ENCODE assay signal across 23 cellular contexts in the genomic region with DNA sequence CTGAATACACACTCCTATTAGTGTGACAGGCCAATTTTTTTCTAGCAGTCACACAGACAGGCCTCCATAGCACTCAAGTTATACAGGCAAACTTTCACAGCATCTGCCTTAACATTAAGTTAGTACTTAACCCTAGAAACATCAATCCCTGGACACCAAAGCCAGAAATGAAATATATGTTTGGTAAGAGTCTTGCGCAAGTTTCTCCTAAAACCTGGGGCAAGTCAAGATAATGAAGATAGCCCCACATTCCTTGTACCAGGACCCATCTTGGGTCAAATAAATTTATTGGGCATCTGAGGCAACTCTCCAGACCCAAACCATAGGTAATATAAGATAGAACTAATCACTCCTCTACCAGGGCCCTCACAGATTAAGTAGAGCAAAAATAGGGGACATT.
DNase-seq lines count a peak whose midpoint lies in the region; ATAC-seq, FAIRE-seq and TF ChIP-seq lines count a peak whose summit lies in the region.
"Had no signal": no experiment of that assay in that cellular context is flagged by ENCODE, and none has a peak within 500 bp of the region (broad histone marks: within the 10 kb centered on the region; RNA-seq: fewer than 3 reads in every experiment).

No MANE protein-coding gene starts in this region.

- H3K36me3 ChIP-seq in HepG2 (replicated peaks in 1 of 2; ENCODE audit: control insufficient read depth in 1 of 2, insufficient read depth in 2 of 2, low read length in 2 of 2) (no peaks in the 10 kb centered on the region), right lobe of liver (no peaks in the 10 kb centered on the region)
- H3K36me3 ChIP-seq: BLaER1 had no signal

- H3K4me2 ChIP-seq in HepG2 (ENCODE audit: low read depth, low read length) = no peak overlapping the region

- H2AFZ ChIP-seq in HepG2 (ENCODE audit: low read length) = no peak overlapping the region

- H3K27ac ChIP-seq in HepG2 (ENCODE audit: extremely low read length, insufficient read depth, low read length) (no peak overlapping the region), right lobe of liver (no peak overlapping the region)
- H3K27ac ChIP-seq: 22Rv1, BLaER1, C4-2B had no signal

- in situ Hi-C loops in HepG2 (cut with HindIII; ENCODE audit: extremely low pct_ligation_motif_present, low pct_unique_long_range_greater_than_20kb) = loop anchor here (5.0 kb wide), 1 partner anchor 81 kb away; no protein-coding TSS in a partner anchor

- no peak for FAIRE-seq in HepG2 (lab: Jason Lieb, UNC)
- FAIRE-seq: A204.1, D721Med, GM12891, GM18507 had no signal

- no peaks in the 10 kb centered on the region for H3K4me1 ChIP-seq in HepG2 (ENCODE audit: insufficient read depth, low read length)
- H3K4me1 ChIP-seq in right lobe of liver = peaks cover 0 to 3% (median under 1%) of the 10 kb centered on the region in 4 donors

- H3K27me3 Mint-ChIP-seq in nephron progenitor cell (ENCODE audit: low read depth, poor library complexity) = no peaks in the 10 kb centered on the region
- no peaks in the 10 kb centered on the region for H3K27me3 Mint-ChIP-seq in activated T-cell treated with anti-CD3 and anti-CD28 coated beads, Interleukin-2, amount 50 U/mL, for 72 hours (ENCODE audit: low read depth)

- H3K9me3 ChIP-seq in HepG2 (ENCODE audit: low read length) (no peaks in the 10 kb centered on the region), right lobe of liver (no peaks in the 10 kb centered on the region)
- H3K9me3 ChIP-seq: BLaER1 had no signal

- peak overlapping the region; percentile 55 for H3K27ac Mint-ChIP-seq in nephron progenitor cell
- no peak overlapping the region for H3K27ac Mint-ChIP-seq in activated T-cell treated with anti-CD3 and anti-CD28 coated beads, Interleukin-2, amount 50 U/mL, for 72 hours
- H3K27ac Mint-ChIP-seq: B cell; CD4-positive, CD25-positive, alpha-beta regulatory T cell; CD8-positive, alpha-beta memory T cell had no signal

- TF ChIP-seq EP300 in HepG2 (IDR thresholded peaks at IDR 0.05; ENCODE audit: low read depth in 2 of 2, low read length in 2 of 2) (no peak), HepG2 (CRISPR knock-in tag; IDR thresholded peaks at IDR 0.05; ENCODE audit: borderline replicate concordance) (no peak)

- ATAC-seq in HepG2 = no peak
- no peak for ATAC-seq in right lobe of liver
- ATAC-seq in activated T-cell treated with anti-CD3 and anti-CD28 coated beads, Interleukin-2, amount 50 U/mL, for 72 hours (replicated peaks in 1 of 2) = no peak
- no peak for ATAC-seq in HG03025 (IDR thresholded peaks at IDR 0.05; ENCODE audit: low FRiP score, unreplicated experiment)

- H3K4me3 Mint-ChIP-seq in nephron progenitor cell = no peak overlapping the region
- no peak overlapping the region for H3K4me3 Mint-ChIP-seq in activated T-cell treated with anti-CD3 and anti-CD28 coated beads, Interleukin-2, amount 50 U/mL, for 72 hours
- H3K4me3 Mint-ChIP-seq: B cell; CD4-positive, CD25-positive, alpha-beta regulatory T cell; CD8-positive, alpha-beta memory T cell had no signal

- H3K27me3 ChIP-seq in HepG2 (ENCODE audit: control insufficient read depth in 1 of 2, insufficient read depth in 2 of 2, low read length in 2 of 2) (no peaks in the 10 kb centered on the region), right lobe of liver (no peaks in the 10 kb centered on the region)
- H3K27me3 ChIP-seq: BLaER1 had no signal

- CTCF ChIA-PET in HepG2 (lab: Yijun Ruan, JAX; ENCODE audit: low intra/inter-chr PET ratio, low total read pairs) = no interaction called here

- TF ChIP-seq RAD21 in HepG2 (CRISPR knock-in tag; IDR thresholded peaks at IDR 0.05) = no peak

- H3K9ac ChIP-seq in HepG2 (ENCODE audit: insufficient read depth, low read depth, low read length) = no peak overlapping the region
- H3K9ac ChIP-seq: BLaER1 had no signal

- no peak for TF ChIP-seq CTCF in HepG2 (CRISPR knock-in tag; IDR thresholded peaks at IDR 0.05)
- TF ChIP-seq CTCF in right lobe of liver (IDR thresholded peaks at IDR 0.05) = no peak
- no peak for TF ChIP-seq CTCF in nephron progenitor cell (IDR thresholded peaks at IDR 0.05)

- 100% methylated on average over 1 of the region's 1 CpG for WGBS in HepG2 (ENCODE audit: low lambda C conversion rate)
- WGBS in right lobe of liver (ENCODE audit: insufficient coverage, low coverage, low lambda C conversion rate, missing lambda C conversion rate) = 100% methylated on average over 1 of the region's 1 CpG

- POLR2A ChIA-PET in HepG2 (lab: Yijun Ruan, JAX) = no interaction called here

- no peak overlapping the region for H3K4me3 ChIP-seq in HepG2 (replicated peaks in 1 of 3; ENCODE audit: insufficient read depth in 1 of 3, low read depth in 2 of 3, low read length in 3 of 3)
- H3K4me3 ChIP-seq in right lobe of liver = no peak overlapping the region
- H3K4me3 ChIP-seq: BLaER1 had no signal

- peaks cover 23% of the 10 kb centered on the region for H3K4me1 Mint-ChIP-seq in nephron progenitor cell
- H3K4me1 Mint-ChIP-seq in activated T-cell treated with anti-CD3 and anti-CD28 coated beads, Interleukin-2, amount 50 U/mL, for 72 hours (ENCODE audit: low read depth) = no peaks in the 10 kb centered on the region
- H3K4me1 Mint-ChIP-seq: CD4-positive, CD25-positive, alpha-beta regulatory T cell had no signal

- intact Hi-C loops in HepG2 (cut with micrococcal nuclease; ENCODE audit: unreplicated experiment) (no loop called here), right lobe of liver (cut with DNase I) (loop anchor here in 1 of 2 donors (10.0 kb wide), 1 partner anchor 358 kb away; no protein-coding TSS in a partner anchor)

- no TSS peak for BruUV-seq in HepG2 (replicated peaks; lab: Mats Ljungman, UMichigan)

- peaks cover 7% of the 10 kb centered on the region for H3K36me3 Mint-ChIP-seq in nephron progenitor cell (ENCODE audit: low read depth)
- no peaks in the 10 kb centered on the region for H3K36me3 Mint-ChIP-seq in activated T-cell treated with anti-CD3 and anti-CD28 coated beads, Interleukin-2, amount 50 U/mL, for 72 hours (ENCODE audit: insufficient read depth in 2 of 2)
- H3K36me3 Mint-ChIP-seq: CD4-positive, CD25-positive, alpha-beta regulatory T cell; CD8-positive, alpha-beta memory T cell had no signal

- H3K9me3 Mint-ChIP-seq in nephron progenitor cell = peaks cover 5% of the 10 kb centered on the region
- H3K9me3 Mint-ChIP-seq in activated T-cell treated with anti-CD3 and anti-CD28 coated beads, Interleukin-2, amount 50 U/mL, for 72 hours = no peaks in the 10 kb centered on the region
- H3K9me3 Mint-ChIP-seq: CD8-positive, alpha-beta memory T cell had no signal

- no peak for TF ChIP-seq POLR2A in HepG2 (IDR thresholded peaks at IDR 0.05; ENCODE audit: insufficient read depth in 1 of 2, low read depth in 2 of 2, low read length in 2 of 2)
- TF ChIP-seq POLR2A in right lobe of liver (IDR thresholded peaks at IDR 0.05) = no peak

- no peaks in the 10 kb centered on the region for H4K20me1 ChIP-seq in HepG2 (ENCODE audit: insufficient read depth, low read length)
- H4K20me1 ChIP-seq: BLaER1 had no signal

- no peaks in the 10 kb centered on the region for H3K79me2 ChIP-seq in HepG2 (ENCODE audit: insufficient read depth, low read length)

- DNase-seq in HepG2 (ENCODE audit: low spot score) = no peak
- DNase-seq in right lobe of liver = no peak
- peak; percentile 27 for DNase-seq in amniotic epithelial cell (ENCODE audit: low read depth)
- DNase-seq in nephron progenitor cell = no peak
- DNase-seq in activated T-cell treated with anti-CD3 and anti-CD28 coated beads, Interleukin-2, amount 50 U/mL, for 72 hours = no peak
- DNase-seq: CD4-positive, CD25-positive, alpha-beta regulatory T cell; CD8-positive, alpha-beta memory T cell; DMS 273 treated with DMSO at 0.1 percent for 48 hours; DMS53; DMS79 treated with DMSO at 0.1 percent for 48 hours; GF-D8; GOT3; H7; HCEC 1CT had no signal

TF ChIP-seq in HepG2, 621 proteins besides CTCF, POLR2A, EP300 and RAD21:
- TF ChIP-seq CEBPB (IDR thresholded peaks at IDR 0.05; ENCODE audit: borderline replicate concordance, low read depth, low read length) = peak; percentile 67
- TF ChIP-seq RXRA (CRISPR knock-in tag; IDR thresholded peaks at IDR 0.05) = no peak
- TF ChIP-seq SSRP1 (CRISPR knock-in tag; IDR thresholded peaks at IDR 0.05) = no peak
- TF ChIP-seq, protein P1, sequence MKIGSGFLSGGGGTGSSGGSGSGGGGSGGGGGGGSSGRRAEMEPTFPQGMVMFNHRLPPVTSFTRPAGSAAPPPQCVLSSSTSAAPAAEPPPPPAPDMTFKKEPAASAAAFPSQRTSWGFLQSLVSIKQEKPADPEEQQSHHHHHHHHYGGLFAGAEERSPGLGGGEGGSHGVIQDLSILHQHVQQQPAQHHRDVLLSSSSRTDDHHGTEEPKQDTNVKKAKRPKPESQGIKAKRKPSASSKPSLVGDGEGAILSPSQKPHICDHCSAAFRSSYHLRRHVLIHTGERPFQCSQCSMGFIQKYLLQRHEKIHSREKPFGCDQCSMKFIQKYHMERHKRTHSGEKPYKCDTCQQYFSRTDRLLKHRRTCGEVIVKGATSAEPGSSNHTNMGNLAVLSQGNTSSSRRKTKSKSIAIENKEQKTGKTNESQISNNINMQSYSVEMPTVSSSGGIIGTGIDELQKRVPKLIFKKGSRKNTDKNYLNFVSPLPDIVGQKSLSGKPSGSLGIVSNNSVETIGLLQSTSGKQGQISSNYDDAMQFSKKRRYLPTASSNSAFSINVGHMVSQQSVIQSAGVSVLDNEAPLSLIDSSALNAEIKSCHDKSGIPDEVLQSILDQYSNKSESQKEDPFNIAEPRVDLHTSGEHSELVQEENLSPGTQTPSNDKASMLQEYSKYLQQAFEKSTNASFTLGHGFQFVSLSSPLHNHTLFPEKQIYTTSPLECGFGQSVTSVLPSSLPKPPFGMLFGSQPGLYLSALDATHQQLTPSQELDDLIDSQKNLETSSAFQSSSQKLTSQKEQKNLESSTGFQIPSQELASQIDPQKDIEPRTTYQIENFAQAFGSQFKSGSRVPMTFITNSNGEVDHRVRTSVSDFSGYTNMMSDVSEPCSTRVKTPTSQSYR (CRISPR knock-in tag; IDR thresholded peaks at IDR 0.05; ENCODE audit: borderline replicate concordance) = no peak
- TF ChIP-seq ZFP1 (CRISPR knock-in tag; IDR thresholded peaks at IDR 0.05) = no peak
- no peak for TF ChIP-seq DR1 (CRISPR knock-in tag; IDR thresholded peaks at IDR 0.05)
